Comparison of ENCODE assay signal across 27 cellular contexts in the genomic region with DNA sequence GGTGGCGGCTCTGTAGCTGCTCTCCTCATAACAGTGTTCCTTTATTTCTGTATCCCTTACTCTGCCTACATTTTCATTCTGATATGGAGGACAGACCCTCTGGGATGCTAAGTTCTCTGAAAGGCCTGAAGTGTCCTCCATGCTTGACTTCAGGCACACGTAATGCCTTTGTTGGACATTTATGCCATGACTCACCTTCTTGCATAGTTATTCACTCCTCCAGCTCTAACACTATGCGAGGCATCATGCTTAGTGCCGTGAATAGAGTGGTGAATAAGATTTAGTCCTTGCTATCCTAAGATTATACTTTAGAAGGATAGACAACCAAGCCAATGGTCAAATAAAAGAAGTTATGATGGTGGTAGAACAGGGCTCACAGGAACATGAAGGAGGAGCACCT.
"Had no signal": no experiment of that assay in that cellular context is flagged by ENCODE, and none has a peak within 500 bp of the region (broad histone marks: within the 10 kb centered on the region; RNA-seq: fewer than 3 reads in every experiment).

No MANE protein-coding gene starts in this region.

- H3K9me3 ChIP-seq: gastrocnemius medialis, heart left ventricle, lower lobe of right lung, prostate gland, suprapubic skin, transverse colon, upper lobe of right lung, uterus had no signal

- H3K27me3 ChIP-seq: gastrocnemius medialis, heart left ventricle, hepatocyte, suprapubic skin, transverse colon, upper lobe of right lung, uterus had no signal

- H3K4me3 ChIP-seq: gastrocnemius medialis, heart left ventricle, hepatocyte, lower lobe of right lung, prostate gland, suprapubic skin, transverse colon, upper lobe of right lung, uterus had no signal

- H3K4me2 ChIP-seq: hepatocyte had no signal

- H2AFZ ChIP-seq: hepatocyte had no signal

- FAIRE-seq: endometrium, small intestine had no signal

- H3K79me2 ChIP-seq: hepatocyte had no signal

- H3K27ac ChIP-seq: gastrocnemius medialis, heart left ventricle, hepatocyte, lower lobe of right lung, prostate gland, suprapubic skin, transverse colon, upper lobe of right lung, uterus had no signal

- H3K4me1 ChIP-seq: gastrocnemius medialis, heart left ventricle, lower lobe of right lung, prostate gland, suprapubic skin, transverse colon, upper lobe of right lung, uterus had no signal

- H3K36me3 ChIP-seq: gastrocnemius medialis, heart left ventricle, lower lobe of right lung, prostate gland, suprapubic skin, transverse colon, upper lobe of right lung, uterus had no signal

- ATAC-seq: effector memory CD8-positive, alpha-beta T cell; esophagus mucosa; gastrocnemius medialis; heart left ventricle; left colon; left ventricle myocardium superior; lower lobe of right lung; naive thymus-derived CD8-positive, alpha-beta T cell; right cardiac atrium; stimulated activated naive CD8-positive, alpha-beta T cell treated with anti-CD3 and anti-CD28 coated beads, Interleukin-15, amount 100 ng/mL, for 72 hours; upper lobe of right lung had no signal

- DNase-seq: cortex of kidney; effector memory CD8-positive, alpha-beta T cell; foreskin fibroblast; gastrocnemius medialis; heart left ventricle; left colon; left ventricle myocardium superior; lower lobe of right lung; naive thymus-derived CD8-positive, alpha-beta T cell; nephron progenitor cell; nucleus accumbens; right cardiac atrium; small intestine; stimulated activated CD4-positive, alpha-beta T cell treated with anti-CD3 and anti-CD28 coated beads, Interleukin-12 subunit alpha, Interleukin-12 subunit beta, amount 100 ng/mL, for 4 hours; stimulated activated CD4-positive, alpha-beta T cell treated with anti-CD3 and anti-CD28 coated beads, Interleukin-1b, Interleukin-23, amount 100 ng/mL, for 48 hours; stimulated activated CD4-positive, alpha-beta T cell treated with anti-CD3 and anti-CD28 coated beads, Interleukin-4, amount 100 ng/mL, for 1 hour; stimulated activated CD8-positive, alpha-beta memory T cell treated with anti-CD3 and anti-CD28 coated beads, Interleukin-4, amount 100 ng/mL, for 48 hours; stimulated activated naive CD4-positive, alpha-beta T cell; stimulated activated naive CD8-positive, alpha-beta T cell treated with anti-CD3 and anti-CD28 coated beads, Interleukin-15, amount 100 ng/mL, for 72 hours; transverse colon; upper lobe of right lung; uterus had no signal
